In the genomic region with DNA sequence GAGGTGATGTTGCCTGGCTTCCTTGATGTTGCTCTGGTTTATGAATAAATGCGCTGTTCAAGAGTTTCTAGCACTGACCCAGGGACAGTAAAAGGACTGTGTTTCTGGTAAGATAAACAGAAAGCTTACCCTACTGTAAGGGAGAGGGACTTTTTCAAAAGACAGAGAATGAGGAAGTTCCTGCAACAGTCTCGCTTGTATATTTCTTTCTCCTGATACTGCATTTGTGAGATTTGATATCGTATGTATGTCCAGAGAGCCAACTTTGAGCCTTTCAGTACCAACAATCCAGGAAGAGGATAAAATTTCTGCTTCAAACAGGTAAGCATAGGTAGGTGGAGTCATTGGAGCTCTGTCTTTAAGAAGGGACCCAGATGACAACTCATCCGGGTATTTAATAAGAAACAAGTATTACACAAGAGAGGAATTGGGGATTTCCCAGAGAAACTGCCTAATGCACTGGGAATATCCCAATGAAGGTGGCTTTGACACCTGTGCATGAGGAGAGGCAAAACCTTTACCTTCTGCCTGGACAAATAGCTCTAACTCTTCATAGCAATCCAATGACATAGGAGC, we compare ENCODE assay signal across 1 cellular context.
TF ChIP-seq lines count a peak whose summit lies in the region.

No MANE protein-coding gene starts in this region.

TF ChIP-seq in HepG2, 621 proteins besides CTCF, POLR2A, EP300 and RAD21 (continued from another document):
- TF ChIP-seq, protein P1, sequence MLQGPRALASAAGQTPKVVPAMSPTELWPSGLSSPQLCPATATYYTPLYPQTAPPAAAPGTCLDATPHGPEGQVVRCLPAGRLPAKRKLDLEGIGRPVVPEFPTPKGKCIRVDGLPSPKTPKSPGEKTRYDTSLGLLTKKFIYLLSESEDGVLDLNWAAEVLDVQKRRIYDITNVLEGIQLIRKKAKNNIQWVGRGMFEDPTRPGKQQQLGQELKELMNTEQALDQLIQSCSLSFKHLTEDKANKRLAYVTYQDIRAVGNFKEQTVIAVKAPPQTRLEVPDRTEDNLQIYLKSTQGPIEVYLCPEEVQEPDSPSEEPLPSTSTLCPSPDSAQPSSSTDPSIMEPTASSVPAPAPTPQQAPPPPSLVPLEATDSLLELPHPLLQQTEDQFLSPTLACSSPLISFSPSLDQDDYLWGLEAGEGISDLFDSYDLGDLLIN (CRISPR knock-in tag; IDR thresholded peaks at IDR 0.05; ENCODE audit: borderline replicate concordance): no peak
- no peak for TF ChIP-seq ZNF282 (IDR thresholded peaks at IDR 0.05; ENCODE audit: partially characterized antibody)
- no peak for TF ChIP-seq GTF3A (CRISPR knock-in tag; conservative IDR thresholded peaks at IDR 0.05)
- TF ChIP-seq DMAP1 (CRISPR knock-in tag; IDR thresholded peaks at IDR 0.05): no peak
- TF ChIP-seq ZNF678 (CRISPR knock-in tag; IDR thresholded peaks at IDR 0.05): no peak
